Comparison of ENCODE assay signal across 27 cellular contexts in the genomic region with DNA sequence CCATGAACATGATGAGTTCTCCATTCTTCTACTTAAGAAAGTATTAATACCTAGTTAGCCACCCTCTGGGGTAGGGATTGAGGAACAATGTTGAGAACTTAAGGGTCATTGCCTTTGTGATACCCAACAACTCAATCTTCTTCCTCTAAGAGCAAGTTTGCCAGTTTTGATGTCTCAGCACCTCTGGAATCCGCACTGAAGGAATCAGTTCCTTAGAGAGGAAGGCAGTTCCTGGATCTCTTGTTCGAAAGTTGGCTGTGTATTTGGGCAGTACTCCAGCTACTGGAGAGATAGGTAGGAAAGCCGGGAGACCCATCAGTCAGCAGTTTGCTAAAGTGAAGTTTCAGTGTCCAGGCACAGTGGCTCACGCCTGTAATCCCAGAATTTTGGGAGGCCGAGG. TPM values are rescaled to one million over a fixed set of nuclear protein-coding genes. Genes with fewer than 3 reads are reported as not detected.
DNase-seq lines count a peak whose midpoint lies in the region; ATAC-seq, FAIRE-seq and TF ChIP-seq lines count a peak whose summit lies in the region.
"Had no signal": no experiment of that assay in that cellular context is flagged by ENCODE, and none has a peak within 500 bp of the region (broad histone marks: within the 10 kb centered on the region; RNA-seq: fewer than 3 reads in every experiment).

No MANE protein-coding gene starts in this region.

- TF ChIP-seq POLR2A in right lobe of liver (IDR thresholded peaks at IDR 0.05) (no peak), HepG2 (IDR thresholded peaks at IDR 0.05; ENCODE audit: insufficient read depth in 1 of 2, low read depth in 2 of 2, low read length in 2 of 2) (no peak)

- H3K36me3 ChIP-seq in right lobe of liver (no peaks in the 10 kb centered on the region), HepG2 (replicated peaks in 1 of 2; ENCODE audit: control insufficient read depth in 1 of 2, insufficient read depth in 2 of 2, low read length in 2 of 2) (no peaks in the 10 kb centered on the region), left lung (no peaks in the 10 kb centered on the region), aorta (ENCODE audit: control insufficient read depth in 1 of 2, insufficient read depth in 2 of 2, low read length in 1 of 2) (no peaks in the 10 kb centered on the region)
- H3K36me3 ChIP-seq: BLaER1 had no signal

- H3K4me1 ChIP-seq in right lobe of liver (peaks cover 0 to 4% (median 0%) of the 10 kb centered on the region in 4 donors), HepG2 (ENCODE audit: insufficient read depth, low read length) (peaks cover 28% of the 10 kb centered on the region), left lung (peaks cover 0 to 7% of the 10 kb centered on the region in 2 donors), aorta (ENCODE audit: control insufficient read depth in 1 of 2, insufficient read depth in 2 of 2, low read length in 2 of 2) (no peaks in the 10 kb centered on the region)
- H3K4me1 ChIP-seq: BLaER1 had no signal

- H3K9me3 ChIP-seq in right lobe of liver (no peaks in the 10 kb centered on the region), HepG2 (ENCODE audit: low read length) (no peaks in the 10 kb centered on the region), left lung (no peaks in the 10 kb centered on the region), aorta (ENCODE audit: control insufficient read depth, low read length) (no peaks in the 10 kb centered on the region)

- H4K20me1 ChIP-seq in HepG2 (ENCODE audit: insufficient read depth, low read length), result no peaks in the 10 kb centered on the region
- H4K20me1 ChIP-seq: BLaER1 had no signal

- TF ChIP-seq EP300 in HepG2 (IDR thresholded peaks at IDR 0.05; ENCODE audit: low read depth in 2 of 2, low read length in 2 of 2) (no peak), HepG2 (CRISPR knock-in tag; IDR thresholded peaks at IDR 0.05; ENCODE audit: borderline replicate concordance) (no peak)

- no peak for FAIRE-seq in HepG2 (lab: Jason Lieb, UNC)
- FAIRE-seq: D721Med, GM18507, H1 had no signal

- ATAC-seq in right lobe of liver (peak; percentile 47 to 68 (median 56)), HepG2 (no peak), left lung (peak; percentile 27), HG02840 (IDR thresholded peaks at IDR 0.05; ENCODE audit: low FRiP score, unreplicated experiment) (no peak), GM18870 (IDR thresholded peaks at IDR 0.05; ENCODE audit: unreplicated experiment) (no peak), aorta (ENCODE audit: low FRiP score) (no peak), GM21619 (IDR thresholded peaks at IDR 0.05; ENCODE audit: unreplicated experiment) (no peak)

- POLR2A ChIA-PET in HepG2 (lab: Yijun Ruan, JAX), result interaction anchor here (2.2 kb wide), 1 partner anchor 9 kb away, joined by 7 read pairs; no protein-coding TSS in a partner anchor

- H3K4me3 ChIP-seq in right lobe of liver, result no peak overlapping the region
- H3K4me3 ChIP-seq in HepG2 (replicated peaks in 1 of 3; ENCODE audit: insufficient read depth in 1 of 3, low read depth in 2 of 3, low read length in 3 of 3), result no peak overlapping the region
- no peak overlapping the region for H3K4me3 ChIP-seq in left lung
- no peak overlapping the region for H3K4me3 ChIP-seq in aorta (ENCODE audit: low read length in 2 of 2)
- H3K4me3 ChIP-seq: BLaER1 had no signal

- in situ Hi-C loops in HepG2 (cut with HindIII; ENCODE audit: extremely low pct_ligation_motif_present, low pct_unique_long_range_greater_than_20kb), result no loop called here

- H3K79me2 ChIP-seq in HepG2 (ENCODE audit: insufficient read depth, low read length), result no peaks in the 10 kb centered on the region

- H3K9ac ChIP-seq in HepG2 (ENCODE audit: insufficient read depth, low read depth, low read length), result no peak overlapping the region
- H3K9ac ChIP-seq: BLaER1 had no signal

- H3K4me2 ChIP-seq in HepG2 (ENCODE audit: low read depth, low read length), result no peak overlapping the region
- H3K4me2 ChIP-seq: BLaER1 had no signal

- no peak overlapping the region for H2AFZ ChIP-seq in HepG2 (ENCODE audit: low read length)

- no peaks in the 10 kb centered on the region for H3K27me3 ChIP-seq in right lobe of liver
- H3K27me3 ChIP-seq in HepG2 (ENCODE audit: control insufficient read depth in 1 of 2, insufficient read depth in 2 of 2, low read length in 2 of 2), result peaks cover 0 to 12% of the 10 kb centered on the region in 2 experiments; a peak in 2 of 5 replicates
- H3K27me3 ChIP-seq in left lung, result peaks cover 0 to 6% of the 10 kb centered on the region in 2 donors
- H3K27me3 ChIP-seq in aorta (ENCODE audit: control insufficient read depth in 1 of 2, insufficient read depth in 2 of 2, low read length in 1 of 2), result no peaks in the 10 kb centered on the region
- H3K27me3 ChIP-seq: BLaER1 had no signal

- H3K27ac ChIP-seq in right lobe of liver, result no peak overlapping the region
- no peak overlapping the region for H3K27ac ChIP-seq in HepG2 (ENCODE audit: extremely low read length, insufficient read depth, low read length)
- H3K27ac ChIP-seq in left lung, result no peak overlapping the region
- no peak overlapping the region for H3K27ac ChIP-seq in aorta (ENCODE audit: low read depth in 1 of 2, low read length in 2 of 2)
- H3K27ac ChIP-seq: BLaER1 had no signal

- TF ChIP-seq CTCF in right lobe of liver (IDR thresholded peaks at IDR 0.05) (no peak), HepG2 (CRISPR knock-in tag; IDR thresholded peaks at IDR 0.05) (no peak), left lung (IDR thresholded peaks at IDR 0.05) (no peak)

- CTCF ChIA-PET in HepG2 (lab: Yijun Ruan, JAX; ENCODE audit: low intra/inter-chr PET ratio, low total read pairs), result no interaction called here

- TF ChIP-seq RAD21 in HepG2 (CRISPR knock-in tag; IDR thresholded peaks at IDR 0.05), result no peak

- DNase-seq in right lobe of liver (no peak), HepG2 (ENCODE audit: low spot score) (no peak), amniotic epithelial cell (ENCODE audit: low read depth) (peak; percentile 50), left lung (no peak), aorta (no peak)
- DNase-seq: CD4-positive, alpha-beta T cell; HCEC 1CT; MM.1S; NCI-H1417; NCI-H1694; NCI-H2029 treated with DMSO at 0.1 percent for 48 hours; NCI-H446 treated with DMSO at 0.1 percent for 48 hours; NCI-H526; NCI-H82; NK-92 treated with Interleukin-12 subunit alpha and Interleukin-12 subunit beta, amount 100 ng/mL, for 24 hours; RPMI8226; SHP77 had no signal

- 32% methylated on average over 5 of the region's 5 CpGs for WGBS in right lobe of liver (ENCODE audit: insufficient coverage, low coverage, low lambda C conversion rate, missing lambda C conversion rate)
- 27% methylated on average over 5 of the region's 5 CpGs for WGBS in HepG2 (ENCODE audit: low lambda C conversion rate)
- 41 to 48% methylated on average over 5 of the region's 5 CpGs for WGBS in aorta, 2 donors

- intact Hi-C loops in right lobe of liver (cut with DNase I) (no loop called here), HepG2 (cut with micrococcal nuclease; ENCODE audit: unreplicated experiment) (no loop called here), left lung (cut with DNase I) (no loop called here), aorta (cut with DNase I) (no loop called here)

- BruUV-seq in HepG2 (replicated peaks; lab: Mats Ljungman, UMichigan), result no TSS peak

RNA-seq across cellular contexts. Expression of gene MTHFS, which starts 35.6 kb away (rescaled TPM):
- total RNA-seq in right lobe of liver (100 to 1,000 TPM in 5 of 6 experiments, 10 to 100 TPM in 1; 82.7 to 186 (median 158) TPM), HepG2 (2016; rRNA removed; fragmentation: Illumina TruSeq; extraction: Trizol) (37.0 and 52.4 TPM in 2 replicates), left lung (10 to 100 TPM; 30.5 to 40.1 TPM), aorta (10 to 100 TPM in 1 of 2 donors, 1 to 10 TPM in 1; 8.6 to 15.4 TPM)
- total RNA-seq in HepG2 (2016; cell fraction: cytosol; rRNA removed; fragmentation: Illumina TruSeq; extraction: Trizol; ENCODE audit: low read depth), result 27.5 and 32.2 TPM in 2 replicates
- total RNA-seq in HepG2 (2016; cell fraction: insoluble cytoplasmic fraction; rRNA removed; fragmentation: Illumina TruSeq; extraction: Trizol), result 35.9 and 52.4 TPM in 2 replicates
- total RNA-seq in HepG2 (2016; cell fraction: membrane; rRNA removed; fragmentation: Illumina TruSeq; extraction: Trizol), result 35.1 and 35.8 TPM in 2 replicates
- 20.8 and 21.2 TPM in 2 replicates for total RNA-seq in HepG2 (2016; cell fraction: nucleus; rRNA removed; fragmentation: Illumina TruSeq; extraction: Trizol)
- polyA plus RNA-seq in HepG2 (2011; rRNA removed) (48.7 and 49.7 TPM in 2 replicates), aorta (10 to 100 TPM; 22.7 to 50.2 TPM)
- 51.7 and 69.8 TPM in 2 replicates for polyA plus RNA-seq in HepG2 (2011; cell fraction: cytosol; rRNA removed)
- polyA plus RNA-seq in HepG2 (2011; cell fraction: nucleus; rRNA removed), result 17.3 and 18.6 TPM in 2 replicates
- 54.3 and 54.5 TPM in 2 replicates for polyA plus RNA-seq in HepG2 (2012)
- 37.9 and 57.9 TPM in 2 replicates for polyA plus RNA-seq in HepG2 (2016; cell fraction: cytosol; fragmentation: Illumina TruSeq; extraction: Trizol; ENCODE audit: low read depth)
- 97.4 and 99.9 TPM in 2 replicates for polyA plus RNA-seq in HepG2 (2016; cell fraction: insoluble cytoplasmic fraction; fragmentation: Illumina TruSeq; extraction: Trizol; ENCODE audit: low read depth)
- 50.6 and 54.6 TPM in 2 replicates for polyA plus RNA-seq in HepG2 (2016; cell fraction: membrane; fragmentation: Illumina TruSeq; extraction: Trizol; ENCODE audit: low read depth)
- polyA plus RNA-seq in HepG2 (2016; cell fraction: nucleus; fragmentation: Illumina TruSeq; extraction: Trizol; ENCODE audit: insufficient read depth, low read depth), result 42.9 and 44.8 TPM in 2 replicates
- 7.5 and 10.8 TPM in 2 replicates for polyA minus RNA-seq in HepG2 (2011; rRNA and poly(A)+ RNA removed; ENCODE audit: low replicate concordance)
- polyA minus RNA-seq in HepG2 (2011; cell fraction: cytosol; rRNA and poly(A)+ RNA removed), result 17.3 and 20.8 TPM in 2 replicates
- 30.0 and 33.6 TPM in 2 replicates for polyA minus RNA-seq in HepG2 (2011; cell fraction: nucleus; rRNA and poly(A)+ RNA removed)

RNA-seq across cellular contexts. Expression of gene BCL2A1, which starts 38.5 kb away (rescaled TPM):
- 1 to 10 TPM in 4 of 6 experiments, under 1 TPM in 2; 0.26 to 6.9 (median 1.8) TPM for total RNA-seq in right lobe of liver
- 0.31 and 0.97 TPM in 2 replicates for total RNA-seq in HepG2 (2016; rRNA removed; fragmentation: Illumina TruSeq; extraction: Trizol)
- 0.30 and 0.44 TPM in 2 replicates for total RNA-seq in HepG2 (2016; cell fraction: cytosol; rRNA removed; fragmentation: Illumina TruSeq; extraction: Trizol; ENCODE audit: low read depth)
- 0.24 and 0.89 TPM in 2 replicates for total RNA-seq in HepG2 (2016; cell fraction: insoluble cytoplasmic fraction; rRNA removed; fragmentation: Illumina TruSeq; extraction: Trizol)
- total RNA-seq in HepG2 (2016; cell fraction: membrane; rRNA removed; fragmentation: Illumina TruSeq; extraction: Trizol), result 0.31 TPM in 1 of 2 replicates, not detected in the other
- 0.53 TPM in 1 of 2 replicates, not detected in the other for total RNA-seq in HepG2 (2016; cell fraction: nucleus; rRNA removed; fragmentation: Illumina TruSeq; extraction: Trizol)
- polyA plus RNA-seq in HepG2 (2011; rRNA removed), result 0.08 and 0.21 TPM in 2 replicates
- 0.25 and 0.49 TPM in 2 replicates for polyA plus RNA-seq in HepG2 (2011; cell fraction: cytosol; rRNA removed)
- polyA plus RNA-seq in HepG2 (2011; cell fraction: nucleus; rRNA removed), result not detected in 2 replicates
- not detected in 2 replicates for polyA plus RNA-seq in HepG2 (2012)
- 0.27 and 0.36 TPM in 2 replicates for polyA plus RNA-seq in HepG2 (2016; cell fraction: cytosol; fragmentation: Illumina TruSeq; extraction: Trizol; ENCODE audit: low read depth)
- 0.25 and 0.56 TPM in 2 replicates for polyA plus RNA-seq in HepG2 (2016; cell fraction: insoluble cytoplasmic fraction; fragmentation: Illumina TruSeq; extraction: Trizol; ENCODE audit: low read depth)
- polyA plus RNA-seq in HepG2 (2016; cell fraction: membrane; fragmentation: Illumina TruSeq; extraction: Trizol; ENCODE audit: low read depth), result 0.29 and 0.38 TPM in 2 replicates
- polyA plus RNA-seq in HepG2 (2016; cell fraction: nucleus; fragmentation: Illumina TruSeq; extraction: Trizol; ENCODE audit: insufficient read depth, low read depth), result not detected in 2 replicates
- 0.30 TPM in 1 of 2 replicates, not detected in the other for polyA minus RNA-seq in HepG2 (2011; rRNA and poly(A)+ RNA removed; ENCODE audit: low replicate concordance)
- polyA minus RNA-seq in HepG2 (2011; cell fraction: cytosol; rRNA and poly(A)+ RNA removed), result not detected in 2 replicates
- polyA minus RNA-seq in HepG2 (2011; cell fraction: nucleus; rRNA and poly(A)+ RNA removed), result not detected in 2 replicates
- total RNA-seq in left lung, result 10 to 100 TPM; 28.7 to 99.2 TPM
- total RNA-seq in aorta, result 1 to 10 TPM; 5.1 to 7.8 TPM
- polyA plus RNA-seq in aorta, result 1 to 10 TPM in 1 of 2 donors, under 1 TPM in 1; 0.18 to 8.3 TPM
- total RNA-seq: A172, H1, HT-29, LHCN-M2 had no signal
- polyA plus RNA-seq: H1 had no signal

Comparison
In these comparisons a context has a peak if more than half of its experiments do, and no peak if none do; other contexts are left out.
1. ATAC-seq: peak in right lobe of liver (4 of 4) and left lung (single experiment); none in HepG2 (single experiment), HG02840 (single experiment), GM18870 (single experiment), aorta (single experiment) and GM21619 (single experiment).